9 cellular contexts compared by ENCODE assay signal in the genomic region with DNA sequence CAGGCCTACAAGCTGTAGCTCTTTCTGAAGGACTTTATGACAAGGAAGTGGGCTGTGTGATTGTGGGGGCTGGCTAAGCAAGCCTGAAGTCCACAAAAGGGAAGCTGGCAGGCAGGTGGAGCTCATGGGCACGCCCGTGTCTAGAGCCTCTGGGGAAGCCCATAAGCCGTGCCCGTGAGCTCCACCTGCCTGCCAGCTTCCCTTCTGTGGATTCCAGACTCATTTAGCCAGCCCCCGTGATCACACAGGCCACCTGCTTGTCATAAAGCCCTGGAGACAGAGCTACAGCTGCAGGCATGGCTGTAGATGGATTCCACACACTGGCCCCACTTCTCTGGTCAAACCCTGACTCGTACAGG. TPM values are rescaled to one million over a fixed set of nuclear protein-coding genes. Genes with fewer than 3 reads are reported as not detected.
DNase-seq lines count a peak whose midpoint lies in the region; ATAC-seq and TF ChIP-seq lines count a peak whose summit lies in the region.
"Had no signal": no experiment of that assay in that cellular context is flagged by ENCODE, and none has a peak within 500 bp of the region (broad histone marks: within the 10 kb centered on the region; RNA-seq: fewer than 3 reads in every experiment).

No MANE protein-coding gene starts in this region.

- intact Hi-C loops in activated CD4-positive, alpha-beta T cell treated with anti-CD3 and anti-CD28 coated beads, Interleukin-2, amount 10 ng/mL, durations not matched to agents 24 days and 14 days (cut with micrococcal nuclease), result loop anchor here (1.0 to 5.0 kb wide), 3 partner anchors 11 to 106 kb away; partner anchors contain the start of gene RAB43

- H3K9me3 Mint-ChIP-seq in activated CD4-positive, alpha-beta T cell treated with anti-CD3 and anti-CD28 coated beads, Interleukin-2, amount 10 ng/mL, durations not matched to agents 24 days and 14 days, result no peaks in the 10 kb centered on the region

- TF ChIP-seq CTCF in GM12874 (IDR thresholded peaks at IDR 0.05; ENCODE audit: insufficient read depth, low read depth, low read length), result peak; percentile 16; the same call in 1 of the 2 replicates

- peak overlapping the region; percentile 80 for H3K4me3 Mint-ChIP-seq in activated CD4-positive, alpha-beta T cell treated with anti-CD3 and anti-CD28 coated beads, Interleukin-2, amount 10 ng/mL, durations not matched to agents 24 days and 14 days

- DNase-seq in NCI-H2029 treated with DMSO at 0.1 percent for 48 hours (lab: John Stamatoyannopoulos, UW), result peak; percentile 48
- DNase-seq in activated CD4-positive, alpha-beta T cell treated with anti-CD3 and anti-CD28 coated beads, Interleukin-2, amount 10 ng/mL, durations not matched to agents 24 days and 14 days, result peak; percentile 85
- DNase-seq in stimulated activated CD4-positive, alpha-beta T cell treated with anti-CD3 and anti-CD28 coated beads, Interleukin-12 subunit alpha, Interleukin-12 subunit beta, amount 100 ng/mL, for 4 hours, result peak; percentile 54
- DNase-seq in HuH-7 (ENCODE audit: low spot score), result no peak
- DNase-seq in HCEC 1CT, result no peak

- H3K4me1 Mint-ChIP-seq in activated CD4-positive, alpha-beta T cell treated with anti-CD3 and anti-CD28 coated beads, Interleukin-2, amount 10 ng/mL, durations not matched to agents 24 days and 14 days, result peaks cover 26% of the 10 kb centered on the region

- H3K27ac Mint-ChIP-seq in activated CD4-positive, alpha-beta T cell treated with anti-CD3 and anti-CD28 coated beads, Interleukin-2, amount 10 ng/mL, durations not matched to agents 24 days and 14 days, result peak overlapping the region; percentile 95

- ATAC-seq in esophagus mucosa, result peak; percentile 68
- ATAC-seq in GM19328 (IDR thresholded peaks at IDR 0.05; ENCODE audit: unreplicated experiment), result no peak

- H3K36me3 Mint-ChIP-seq in activated CD4-positive, alpha-beta T cell treated with anti-CD3 and anti-CD28 coated beads, Interleukin-2, amount 10 ng/mL, durations not matched to agents 24 days and 14 days (ENCODE audit: low read depth), result no peaks in the 10 kb centered on the region

- H3K27me3 Mint-ChIP-seq in activated CD4-positive, alpha-beta T cell treated with anti-CD3 and anti-CD28 coated beads, Interleukin-2, amount 10 ng/mL, durations not matched to agents 24 days and 14 days, result no peaks in the 10 kb centered on the region

RNA-seq across cellular contexts. Expression of gene EFCC1, which starts 15.2 kb away (rescaled TPM):
- 0.36 and 0.37 TPM in 2 replicates for total RNA-seq in activated CD4-positive, alpha-beta T cell treated with anti-CD3 and anti-CD28 coated beads, Interleukin-2, amount 10 ng/mL, durations not matched to agents 24 days and 14 days
- total RNA-seq in esophagus mucosa, result 0.20 TPM
- total RNA-seq: fibroblast of lung had no signal

RNA-seq across cellular contexts. Expression of gene CFAP92, which starts 22.5 kb away (rescaled TPM):
- total RNA-seq in activated CD4-positive, alpha-beta T cell treated with anti-CD3 and anti-CD28 coated beads, Interleukin-2, amount 10 ng/mL, durations not matched to agents 24 days and 14 days, result 0.17 TPM in 1 of 2 replicates, not detected in the other
- 0.80 TPM for total RNA-seq in esophagus mucosa
- total RNA-seq: fibroblast of lung had no signal

RNA-seq across cellular contexts. Expression of gene GP9, which starts 44.2 kb away (rescaled TPM):
- not detected in 2 replicates for total RNA-seq in activated CD4-positive, alpha-beta T cell treated with anti-CD3 and anti-CD28 coated beads, Interleukin-2, amount 10 ng/mL, durations not matched to agents 24 days and 14 days
- total RNA-seq in esophagus mucosa, result not detected
- total RNA-seq: fibroblast of lung had no signal

Comparison
In these comparisons a context has a peak if more than half of its experiments do, and no peak if none do; other contexts are left out.
1. DNase-seq: peak in NCI-H2029 treated with DMSO at 0.1 percent for 48 hours (single experiment), activated CD4-positive, alpha-beta T cell treated with anti-CD3 and anti-CD28 coated beads, Interleukin-2, amount 10 ng/mL, durations not matched to agents 24 days and 14 days (single experiment) and stimulated activated CD4-positive, alpha-beta T cell treated with anti-CD3 and anti-CD28 coated beads, Interleukin-12 subunit alpha, Interleukin-12 subunit beta, amount 100 ng/mL, for 4 hours (single experiment); none in HuH-7 (single experiment) and HCEC 1CT (single experiment).